1 cellular context compared by ENCODE assay signal in genomic region chr12:31323466-31324115, GRCh38.
TF ChIP-seq lines count a peak whose summit lies in the region.

No MANE protein-coding gene starts in this region.

TF ChIP-seq in GM12878, 131 proteins besides CTCF, POLR2A, EP300 and RAD21 (continued from another document and continues in another):
- TF ChIP-seq HDAC2 (IDR thresholded peaks at IDR 0.05), result no peak
- TF ChIP-seq NR2F1 (conservative IDR thresholded peaks at IDR 0.05), result peak; percentile 71
- no peak for TF ChIP-seq KAT2A (conservative IDR thresholded peaks at IDR 0.05; ENCODE audit: control insufficient read depth, low read depth, low read length)
- 0 out of 2 replicates have a peak, but pooled peaks have one; percentile 17 for TF ChIP-seq TCF7 (IDR thresholded peaks at IDR 0.05; ENCODE audit: borderline replicate concordance)
- TF ChIP-seq NBN (IDR thresholded peaks at IDR 0.05), result peak; percentile 82; the same call in 1 of the 2 replicates
- TF ChIP-seq SMARCA5 (IDR thresholded peaks at IDR 0.05), result peak; percentile 72; the same call in 1 of the 2 replicates
- TF ChIP-seq SUZ12 (IDR thresholded peaks at IDR 0.05; ENCODE audit: unreplicated experiment), result no peak
- TF ChIP-seq REST (IDR thresholded peaks at IDR 0.05; ENCODE audit: low read depth, low read length), result no peak
- TF ChIP-seq BMI1 (IDR thresholded peaks at IDR 0.05; ENCODE audit: borderline replicate concordance), result no peak; the same call in 1 of the 2 replicates
- no peak; the same call in 1 of the 2 replicates for TF ChIP-seq IKZF1 (conservative IDR thresholded peaks at IDR 0.05)
- TF ChIP-seq ATF3 (IDR thresholded peaks at IDR 0.05; ENCODE audit: borderline replicate concordance, extremely low read depth, low read depth, low read length), result no peak
- no peak for TF ChIP-seq RELA (IDR thresholded peaks at IDR 0.05; ENCODE audit: borderline replicate concordance, partially characterized antibody)
- TF ChIP-seq CHD2 (IDR thresholded peaks at IDR 0.05; ENCODE audit: borderline replicate concordance, low read depth, low read length), result peak; percentile 48; the same call in 1 of the 2 replicates
- 0 out of 4 replicates have a peak, but pooled peaks of 1 of the 2 experiments have one; percentile 21 for TF ChIP-seq SRF (IDR thresholded peaks at IDR 0.05; ENCODE audit: low read depth in 2 of 2, low read length in 2 of 2)
- no peak for TF ChIP-seq ZSCAN29 (IDR thresholded peaks at IDR 0.05)
- TF ChIP-seq CHD1 (IDR thresholded peaks at IDR 0.05; ENCODE audit: low read depth, low read length), result no peak
- no peak for TF ChIP-seq CREB1 (IDR thresholded peaks at IDR 0.05; ENCODE audit: low read depth)
- TF ChIP-seq EZH2 (IDR thresholded peaks at IDR 0.05; ENCODE audit: borderline replicate concordance, control insufficient read depth, low read depth, low read length), result no peak
- no peak for TF ChIP-seq ZNF207 (IDR thresholded peaks at IDR 0.05; ENCODE audit: borderline replicate concordance)
- no peak for TF ChIP-seq TAF1 (IDR thresholded peaks at IDR 0.05; ENCODE audit: borderline replicate concordance, low read depth, low read length)
- TF ChIP-seq IKZF2 (IDR thresholded peaks at IDR 0.05), result peak; percentile 65 to 76
- no peak for TF ChIP-seq NFYA (IDR thresholded peaks at IDR 0.05; ENCODE audit: borderline replicate concordance, low read depth, low read length)
- TF ChIP-seq STAT3 (IDR thresholded peaks at IDR 0.05; ENCODE audit: low read depth, low read length), result no peak
- TF ChIP-seq SP1 (IDR thresholded peaks at IDR 0.05; ENCODE audit: low read depth, low read length), result no peak
- no peak for TF ChIP-seq SUPT20H (IDR thresholded peaks at IDR 0.05; ENCODE audit: borderline replicate concordance, control insufficient read depth, low read depth, low read length)
- peak; percentile 54; the same call in 1 of the 2 replicates for TF ChIP-seq STAT1 (conservative IDR thresholded peaks at IDR 0.05)
- no peak; the same call in 1 of the 2 replicates for TF ChIP-seq TARDBP (IDR thresholded peaks at IDR 0.05; ENCODE audit: borderline replicate concordance)
- TF ChIP-seq MYC (IDR thresholded peaks at IDR 0.05; ENCODE audit: insufficient read depth, insufficient read length, insufficient replicate concordance, low read length, severe bottlenecking), result no peak
- peak; percentile 52; the same call in 1 of the 2 replicates for TF ChIP-seq SPI1 (IDR thresholded peaks at IDR 0.05; ENCODE audit: borderline replicate concordance, insufficient read depth, low read depth, low read length)
- peak; percentile 42; the same call in 1 of the 2 replicates for TF ChIP-seq TBL1XR1 (IDR thresholded peaks at IDR 0.05; ENCODE audit: low read depth, low read length)
- no peak for TF ChIP-seq ZZZ3 (IDR thresholded peaks at IDR 0.05; ENCODE audit: control insufficient read depth, insufficient read length, low read depth)
- TF ChIP-seq ZBTB33 (IDR thresholded peaks at IDR 0.05), result no peak
- TF ChIP-seq ZNF217 (IDR thresholded peaks at IDR 0.05), result peak; percentile 82
- TF ChIP-seq SMC3 (IDR thresholded peaks at IDR 0.05; ENCODE audit: borderline replicate concordance, low read length), result no peak
- peak; percentile 58; the same call in 1 of the 2 replicates for TF ChIP-seq MTA3 (IDR thresholded peaks at IDR 0.05; ENCODE audit: borderline replicate concordance, low read length)
- no peak for TF ChIP-seq SMAD5 (IDR thresholded peaks at IDR 0.05; ENCODE audit: low read depth)
- TF ChIP-seq NFIC (IDR thresholded peaks at IDR 0.05; ENCODE audit: low read depth, low read length), result no peak
- TF ChIP-seq ZBED1 (IDR thresholded peaks at IDR 0.05; ENCODE audit: borderline replicate concordance), result no peak
- no peak for TF ChIP-seq NR2C2 (IDR thresholded peaks at IDR 0.05; ENCODE audit: borderline replicate concordance, control insufficient read depth, insufficient read length, low read depth)
- no peak for TF ChIP-seq HDAC6 (IDR thresholded peaks at IDR 0.05; ENCODE audit: unreplicated experiment)
- TF ChIP-seq RB1 (IDR thresholded peaks at IDR 0.05; ENCODE audit: borderline replicate concordance), result no peak
- no peak for TF ChIP-seq CBX5 (IDR thresholded peaks at IDR 0.05; ENCODE audit: low read depth)
- TF ChIP-seq RELB (IDR thresholded peaks at IDR 0.05; ENCODE audit: low read depth), result peak; percentile 75
- peak; percentile 58 for TF ChIP-seq SMAD1 (IDR thresholded peaks at IDR 0.05; ENCODE audit: low read depth, partially characterized antibody)
- no peak for TF ChIP-seq LARP7 (IDR thresholded peaks at IDR 0.05)
- no peak for TF ChIP-seq USF1 (IDR thresholded peaks at IDR 0.05; ENCODE audit: borderline replicate concordance, extremely low read length, insufficient read depth, low read depth, low read length)
- TF ChIP-seq ZNF622 (IDR thresholded peaks at IDR 0.05), result no peak
- TF ChIP-seq ZNF24 (IDR thresholded peaks at IDR 0.05), result 0 out of 2 replicates have a peak, but pooled peaks have one; percentile 1
- TF ChIP-seq FOS (IDR thresholded peaks at IDR 0.05; ENCODE audit: borderline replicate concordance, extremely low read depth, insufficient read length), result no peak
- TF ChIP-seq KDM1A (IDR thresholded peaks at IDR 0.05; ENCODE audit: borderline replicate concordance), result no peak
- no peak for TF ChIP-seq MEF2B (IDR thresholded peaks at IDR 0.05; ENCODE audit: partially characterized antibody, poor library complexity, severe bottlenecking)
- no peak for TF ChIP-seq BRCA1 (IDR thresholded peaks at IDR 0.05; ENCODE audit: low read depth, low read length)
- TF ChIP-seq ZBTB4 (CRISPR knock-in tag; IDR thresholded peaks at IDR 0.05), result no peak
- no peak for TF ChIP-seq ZBTB11 (CRISPR knock-in tag; IDR thresholded peaks at IDR 0.05)
